17 cellular contexts compared by ENCODE assay signal in the genomic region with DNA sequence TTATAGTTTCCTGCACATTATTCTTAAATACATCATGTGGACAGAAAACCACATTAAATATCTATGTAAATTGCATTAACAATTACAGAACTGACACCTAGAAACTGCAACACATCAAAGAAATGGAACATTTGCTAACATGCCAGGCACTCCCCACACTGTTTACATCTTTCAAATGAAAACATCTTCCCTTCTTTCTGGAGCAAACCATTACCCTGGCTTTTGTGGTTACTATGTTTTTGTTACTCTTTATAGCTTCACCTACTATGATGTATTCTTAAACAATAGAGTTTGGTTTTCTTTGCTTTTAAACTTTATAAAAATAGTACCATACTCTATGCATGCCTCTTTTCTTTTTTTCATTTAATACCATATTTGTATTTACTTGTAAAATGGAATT.
"Had no signal": no experiment of that assay in that cellular context is flagged by ENCODE, and none has a peak within 500 bp of the region (broad histone marks: within the 10 kb centered on the region; RNA-seq: fewer than 3 reads in every experiment).

No MANE protein-coding gene starts in this region.

- ATAC-seq: effector memory CD8-positive, alpha-beta T cell; left colon; left ventricle myocardium superior; naive thymus-derived CD8-positive, alpha-beta T cell had no signal

- DNase-seq: effector memory CD8-positive, alpha-beta T cell; esophagus squamous epithelium; foreskin melanocyte; head of caudate nucleus; left colon; left ventricle myocardium superior; naive thymus-derived CD8-positive, alpha-beta T cell; posterior cingulate gyrus; sigmoid colon; stimulated activated CD4-positive, alpha-beta T cell treated with anti-CD3 and anti-CD28 coated beads, Interleukin-12 subunit alpha, Interleukin-12 subunit beta, amount 100 ng/mL, for 4 hours; stimulated activated naive CD4-positive, alpha-beta T cell; stomach; substantia nigra; transverse colon had no signal

- H3K4me3 ChIP-seq: esophagus squamous epithelium, hepatocyte, sigmoid colon, skin epidermis, stomach, thoracic aorta, transverse colon had no signal
